In genomic region chr1:2504224-2504948, GRCh38 we compare ENCODE assay signal across 14 cellular contexts. TPM values are rescaled to one million over a fixed set of nuclear protein-coding genes. Genes with fewer than 3 reads are reported as not detected.
"Had no signal": no experiment of that assay in that cellular context is flagged by ENCODE, and none has a peak within 500 bp of the region (broad histone marks: within the 10 kb centered on the region; RNA-seq: fewer than 3 reads in every experiment).

No MANE protein-coding gene starts in this region.

- H3K27ac ChIP-seq: cardiac muscle cell, esophagus muscularis mucosa, stomach, thoracic aorta had no signal

- H3K9me3 ChIP-seq: esophagus muscularis mucosa, stomach, thoracic aorta had no signal

- ATAC-seq: left colon had no signal

- H3K27me3 ChIP-seq: cardiac muscle cell had no signal

- H3K4me3 ChIP-seq: cardiac muscle cell, esophagus muscularis mucosa, stomach, thoracic aorta had no signal

- DNase-seq: activated CD4-positive, alpha-beta memory T cell treated with anti-CD3 and anti-CD28 coated beads, Interleukin-2, amount 10 ng/mL, durations not matched to agents 7 days and 5 days; activated naive CD4-positive, alpha-beta T cell; left colon; stimulated activated CD4-positive, alpha-beta T cell treated with anti-CD3 and anti-CD28 coated beads, Interleukin-15, amount 100 ng/mL, for 24 hours; stomach; T-helper 9 cell had no signal

- H3K36me3 ChIP-seq: cardiac muscle cell had no signal

RNA-seq across cellular contexts. Expression of gene HES5, which starts 25.7 kb away (rescaled TPM):
- total RNA-seq: activated CD4-positive, alpha-beta memory T cell treated with anti-CD3 and anti-CD28 coated beads, Interleukin-2, amount 10 ng/mL, durations not matched to agents 7 days and 5 days; activated T-helper 1 cell treated with anti-CD3 and anti-CD28 coated beads, Interleukin-12 subunit alpha, Interleukin-12 subunit beta, Interleukin-2, Interleukin-4 antibody, amounts not matched to agents 30 ng/mL and 10 ng/mL and 1 ng/mL, durations not matched to agents 14 hours and 24 hours and 36 hours; cardiac muscle cell; lung microvascular endothelial cell; mononuclear cell; omental fat pad; pulmonary artery endothelial cell had no signal
- polyA plus RNA-seq: cardiac muscle cell had no signal
